8 cellular contexts compared by ENCODE assay signal in the genomic region with DNA sequence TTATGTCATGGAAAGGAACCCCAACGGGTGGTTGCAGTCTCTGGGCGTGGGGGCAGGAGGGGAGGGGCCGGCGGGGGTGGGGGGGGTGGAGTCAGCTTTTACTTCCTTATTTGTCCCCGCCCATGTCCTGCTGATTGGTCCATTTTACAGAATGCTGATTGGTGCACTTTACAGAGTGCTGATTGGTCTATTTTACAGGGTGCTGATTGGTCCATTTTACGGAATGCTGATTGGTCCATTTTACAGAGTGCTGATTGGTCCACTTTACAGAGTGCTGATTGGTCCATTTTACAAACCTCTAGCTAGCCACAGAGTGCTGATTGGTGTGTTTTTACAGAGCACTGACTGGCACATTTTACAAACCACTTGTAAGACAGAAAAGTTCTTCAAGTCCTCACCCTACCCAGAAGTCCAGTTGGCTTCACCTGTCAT. TPM values are rescaled to one million over a fixed set of nuclear protein-coding genes. Genes with fewer than 3 reads are reported as not detected.
DNase-seq lines count a peak whose midpoint lies in the region; ATAC-seq and TF ChIP-seq lines count a peak whose summit lies in the region.
"Not testable (repeated sequence)": the region's sequence is repeated elsewhere in the genome, so short reads cannot be mapped to it uniquely, and the experiment has no call there.

No MANE protein-coding gene starts in this region.

- POLR2A ChIA-PET in PC-3 (lab: Charles Lee; ENCODE audit: unreplicated experiment): not testable (repeated sequence)
- POLR2A ChIA-PET in activated CD4-positive, alpha-beta T cell treated with anti-CD3 and anti-CD28 coated beads for 36 hours (lab: Charles Lee): interaction anchor here (1.2 kb wide), 1 partner anchor 59 kb away, joined by 8 read pairs; no protein-coding TSS in a partner anchor
- POLR2A ChIA-PET in naive thymus-derived CD4-positive, alpha-beta T cell (lab: Charles Lee): interaction anchor here (0.7 to 1.0 kb wide), 2 partner anchors 55 to 83 kb away, joined by 3 to 4 read pairs; a partner anchor contains a TSS

- not testable (repeated sequence) for H3K4me2 ChIP-seq in DND-41 (ENCODE audit: insufficient read depth, low read length); PC-3 (ENCODE audit: low read length)

- not testable (repeated sequence) for TF ChIP-seq CTCF in DND-41 (IDR thresholded peaks at IDR 0.05; ENCODE audit: borderline replicate concordance, extremely low read depth, low read length, poor library complexity, severe bottlenecking); PC-3 (conservative IDR thresholded peaks at IDR 0.05; ENCODE audit: low read depth, low read length)

- H3K27me3 Mint-ChIP-seq in activated CD4-positive, alpha-beta T cell treated with anti-CD3 and anti-CD28 coated beads for 36 hours; activated T-helper 2 cell treated with anti-CD3 and anti-CD28 coated beads, Interferon-gamma antibody, Interleukin-2, Interleukin-4, amounts not matched to agents 10 μg/mL and 5 μg/mL and 100 μg/mL, durations not matched to agents 14 hours and 24 hours and 36 hours (ENCODE audit: low read depth); naive thymus-derived CD4-positive, alpha-beta T cell; stimulated activated naive CD8-positive, alpha-beta T cell treated with anti-CD3 and anti-CD28 coated beads, Interleukin-15, amount 100 ng/mL, for 72 hours: not testable (repeated sequence)

- in situ Hi-C loops in KBM-7 (cut with MboI; ENCODE audit: low pct_unique_long_range_greater_than_20kb, low sequenced_read_pairs): not testable (repeated sequence)

- H3F3A ChIP-seq in PC-3 (ENCODE audit: low read length, unreplicated experiment): not testable (repeated sequence)

- H3K27me3 ChIP-seq in DND-41 (ENCODE audit: insufficient read depth, low read length, poor library complexity); PC-3 (ENCODE audit: low read length); naive thymus-derived CD4-positive, alpha-beta T cell (ENCODE audit: control insufficient read depth in 2 of 2, insufficient read depth in 2 of 2, low read length in 2 of 2): not testable (repeated sequence)

- peaks cover 14% of the 10 kb centered on the region for H3K36me3 Mint-ChIP-seq in activated CD4-positive, alpha-beta T cell treated with anti-CD3 and anti-CD28 coated beads for 36 hours (ENCODE audit: low read depth)
- H3K36me3 Mint-ChIP-seq in activated T-helper 2 cell treated with anti-CD3 and anti-CD28 coated beads, Interferon-gamma antibody, Interleukin-2, Interleukin-4, amounts not matched to agents 10 μg/mL and 5 μg/mL and 100 μg/mL, durations not matched to agents 14 hours and 24 hours and 36 hours (ENCODE audit: low read depth): peaks cover 27% of the 10 kb centered on the region
- H3K36me3 Mint-ChIP-seq in naive thymus-derived CD4-positive, alpha-beta T cell: peaks cover 1 to 18% (median 6%) of the 10 kb centered on the region in 5 donors

- H3K79me2 ChIP-seq in DND-41 (ENCODE audit: insufficient read depth, low read length) (peaks cover 28% of the 10 kb centered on the region), PC-3 (ENCODE audit: low read length) (peaks cover 27% of the 10 kb centered on the region)

- not testable (repeated sequence) for H4K20me1 ChIP-seq in DND-41 (ENCODE audit: insufficient read depth, low read length)
- H4K20me1 ChIP-seq in PC-3 (ENCODE audit: low read length): peaks cover 16% of the 10 kb centered on the region

- not testable (repeated sequence) for BruUV-seq in PC-3 (replicated peaks; lab: Mats Ljungman, UMichigan)

- not testable (repeated sequence) for H3K4me3 Mint-ChIP-seq in activated CD4-positive, alpha-beta T cell treated with anti-CD3 and anti-CD28 coated beads for 36 hours; activated T-helper 2 cell treated with anti-CD3 and anti-CD28 coated beads, Interferon-gamma antibody, Interleukin-2, Interleukin-4, amounts not matched to agents 10 μg/mL and 5 μg/mL and 100 μg/mL, durations not matched to agents 14 hours and 24 hours and 36 hours (ENCODE audit: low read depth)
- H3K4me3 Mint-ChIP-seq in naive thymus-derived CD4-positive, alpha-beta T cell: peak overlapping the region in 4 of 10 donors; percentile 41 to 69 (median 54)
- H3K4me3 Mint-ChIP-seq in stimulated activated naive CD8-positive, alpha-beta T cell treated with anti-CD3 and anti-CD28 coated beads, Interleukin-15, amount 100 ng/mL, for 72 hours: peak overlapping the region in 1 of 2 donors; percentile 57

- H3K9me3 Mint-ChIP-seq in activated CD4-positive, alpha-beta T cell treated with anti-CD3 and anti-CD28 coated beads for 36 hours (ENCODE audit: low read depth): not testable (repeated sequence)
- H3K9me3 Mint-ChIP-seq in activated T-helper 2 cell treated with anti-CD3 and anti-CD28 coated beads, Interferon-gamma antibody, Interleukin-2, Interleukin-4, amounts not matched to agents 10 μg/mL and 5 μg/mL and 100 μg/mL, durations not matched to agents 14 hours and 24 hours and 36 hours: peaks cover 23% of the 10 kb centered on the region
- peaks cover 0 to 27% (median 11%) of the 10 kb centered on the region in 11 donors for H3K9me3 Mint-ChIP-seq in naive thymus-derived CD4-positive, alpha-beta T cell
- H3K9me3 Mint-ChIP-seq in stimulated activated naive CD8-positive, alpha-beta T cell treated with anti-CD3 and anti-CD28 coated beads, Interleukin-15, amount 100 ng/mL, for 72 hours: peaks cover 10 to 12% of the 10 kb centered on the region in 2 donors

- ATAC-seq in DND-41 (ENCODE audit: insufficient read depth, low read depth); PC-3: not testable (repeated sequence)
- ATAC-seq in activated CD4-positive, alpha-beta T cell treated with anti-CD3 and anti-CD28 coated beads for 36 hours: peak; percentile 14
- ATAC-seq in naive thymus-derived CD4-positive, alpha-beta T cell: peak; percentile 38
- peak; percentile 4 for ATAC-seq in stimulated activated naive CD8-positive, alpha-beta T cell treated with anti-CD3 and anti-CD28 coated beads, Interleukin-15, amount 100 ng/mL, for 72 hours

- H3K4me1 ChIP-seq in DND-41 (ENCODE audit: insufficient read depth, low read length): peaks cover 30% of the 10 kb centered on the region
- peaks cover 11% of the 10 kb centered on the region; the same call in 1 of the 2 replicates for H3K4me1 ChIP-seq in PC-3 (ENCODE audit: insufficient read depth, low read length)
- peaks cover 13 to 15% of the 10 kb centered on the region in 2 donors for H3K4me1 ChIP-seq in naive thymus-derived CD4-positive, alpha-beta T cell (ENCODE audit: control insufficient read depth in 2 of 2, insufficient read depth in 2 of 2, low read length in 2 of 2)

- not testable (repeated sequence) for H2AFZ ChIP-seq in DND-41 (ENCODE audit: low read depth, low read length); PC-3 (ENCODE audit: low read length)

- CTCF ChIA-PET in PC-3 (lab: Charles Lee); naive thymus-derived CD4-positive, alpha-beta T cell (lab: Charles Lee): not testable (repeated sequence)
- CTCF ChIA-PET in activated CD4-positive, alpha-beta T cell treated with anti-CD3 and anti-CD28 coated beads for 36 hours (lab: Charles Lee): interaction anchor here (1.2 kb wide), 1 partner anchor 57 kb away, joined by 4 read pairs; no protein-coding TSS in a partner anchor

- H3K4me3 ChIP-seq in DND-41 (ENCODE audit: low read depth in 1 of 2, low read length in 2 of 2); PC-3 (ENCODE audit: low read length); naive thymus-derived CD4-positive, alpha-beta T cell (ENCODE audit: low read length): not testable (repeated sequence)

- not testable (repeated sequence) for H3K9me2 ChIP-seq in PC-3 (replicated peaks; ENCODE audit: low read length)

- H3K27ac Mint-ChIP-seq in activated CD4-positive, alpha-beta T cell treated with anti-CD3 and anti-CD28 coated beads for 36 hours; stimulated activated naive CD8-positive, alpha-beta T cell treated with anti-CD3 and anti-CD28 coated beads, Interleukin-15, amount 100 ng/mL, for 72 hours: not testable (repeated sequence)
- H3K27ac Mint-ChIP-seq in activated T-helper 2 cell treated with anti-CD3 and anti-CD28 coated beads, Interferon-gamma antibody, Interleukin-2, Interleukin-4, amounts not matched to agents 10 μg/mL and 5 μg/mL and 100 μg/mL, durations not matched to agents 14 hours and 24 hours and 36 hours: peak overlapping the region; percentile 67
- H3K27ac Mint-ChIP-seq in naive thymus-derived CD4-positive, alpha-beta T cell: peak overlapping the region in 6 of 9 donors; percentile 38 to 90 (median 62)

- not testable (repeated sequence) for H3K27ac ChIP-seq in DND-41 (ENCODE audit: low read length); PC-3 (ENCODE audit: low read length); naive thymus-derived CD4-positive, alpha-beta T cell (ENCODE audit: low read depth, low read length)

- DNase-seq in DND-41 (peak; percentile 41), KBM-7 (peak; percentile 77), PC-3 (peak; percentile 49)
- peak; percentile 59 for DNase-seq in activated CD4-positive, alpha-beta T cell treated with anti-CD3 and anti-CD28 coated beads for 36 hours
- DNase-seq in activated T-helper 2 cell treated with anti-CD3 and anti-CD28 coated beads, Interferon-gamma antibody, Interleukin-2, Interleukin-4, amounts not matched to agents 10 μg/mL and 5 μg/mL and 100 μg/mL, durations not matched to agents 14 hours and 24 hours and 36 hours (ENCODE audit: low spot score): peak; percentile 22
- DNase-seq in effector CD4-positive, alpha-beta T cell: peak; percentile 11
- DNase-seq in naive thymus-derived CD4-positive, alpha-beta T cell: peak in 7 of 9 donors; percentile 10 to 64 (median 44)
- peak; percentile 32 to 41 for DNase-seq in stimulated activated naive CD8-positive, alpha-beta T cell treated with anti-CD3 and anti-CD28 coated beads, Interleukin-15, amount 100 ng/mL, for 72 hours

- H3K36me3 ChIP-seq in DND-41 (ENCODE audit: insufficient read depth, low read length); PC-3 (ENCODE audit: low read depth, low read length); naive thymus-derived CD4-positive, alpha-beta T cell (ENCODE audit: control insufficient read depth in 2 of 3, insufficient read depth in 3 of 3, low read length in 3 of 3): not testable (repeated sequence)

- H3K9ac ChIP-seq in DND-41 (ENCODE audit: low read depth, low read length); PC-3 (ENCODE audit: low read length): not testable (repeated sequence)

- intact Hi-C loops in PC-3 (cut with micrococcal nuclease): loop anchor here (5.0 kb wide), 1 partner anchor 138 kb away; a partner anchor contains a TSS
- intact Hi-C loops in activated CD4-positive, alpha-beta T cell treated with anti-CD3 and anti-CD28 coated beads for 36 hours (cut with DNase I, micrococcal nuclease): loop anchor here in 1 of 2 experiments (5.0 kb wide), 2 partner anchors 807 to 1022 kb away; a partner anchor contains a TSS
- intact Hi-C loops in activated T-helper 2 cell treated with anti-CD3 and anti-CD28 coated beads, Interferon-gamma antibody, Interleukin-2, Interleukin-4, amounts not matched to agents 10 μg/mL and 5 μg/mL and 100 μg/mL, durations not matched to agents 14 hours and 24 hours and 36 hours (cut with micrococcal nuclease): loop anchor here (5.0 to 10.0 kb wide), 4 partner anchors 38 to 262 kb away; a partner anchor contains a TSS
- intact Hi-C loops in naive thymus-derived CD4-positive, alpha-beta T cell (cut with micrococcal nuclease): loop anchor here in 1 of 2 donors (5.0 kb wide), 3 partner anchors 138 to 1022 kb away; a partner anchor contains a TSS

- peaks cover 20% of the 10 kb centered on the region for H3K4me1 Mint-ChIP-seq in activated CD4-positive, alpha-beta T cell treated with anti-CD3 and anti-CD28 coated beads for 36 hours
- peaks cover 20% of the 10 kb centered on the region for H3K4me1 Mint-ChIP-seq in activated T-helper 2 cell treated with anti-CD3 and anti-CD28 coated beads, Interferon-gamma antibody, Interleukin-2, Interleukin-4, amounts not matched to agents 10 μg/mL and 5 μg/mL and 100 μg/mL, durations not matched to agents 14 hours and 24 hours and 36 hours (ENCODE audit: low read depth)
- H3K4me1 Mint-ChIP-seq in naive thymus-derived CD4-positive, alpha-beta T cell: peaks cover 8 to 18% (median 11%) of the 10 kb centered on the region in 7 donors
- peaks cover 31% of the 10 kb centered on the region for H3K4me1 Mint-ChIP-seq in stimulated activated naive CD8-positive, alpha-beta T cell treated with anti-CD3 and anti-CD28 coated beads, Interleukin-15, amount 100 ng/mL, for 72 hours

- H3K9me3 ChIP-seq in DND-41 (ENCODE audit: insufficient read depth, low read length, severe bottlenecking); PC-3 (ENCODE audit: low read length); naive thymus-derived CD4-positive, alpha-beta T cell (ENCODE audit: control insufficient read depth in 2 of 3, low read length in 3 of 3): not testable (repeated sequence)

RNA-seq across cellular contexts. Expression of a gene that starts 2.2 kb away (rescaled TPM):
- 83.9 and 109 TPM in 2 replicates for total RNA-seq in PC-3 (2014; rRNA removed)
- total RNA-seq in activated CD4-positive, alpha-beta T cell treated with anti-CD3 and anti-CD28 coated beads for 36 hours: 10 to 100 TPM; 58.3 to 77.6 TPM
- total RNA-seq in activated T-helper 2 cell treated with anti-CD3 and anti-CD28 coated beads, Interferon-gamma antibody, Interleukin-2, Interleukin-4, amounts not matched to agents 10 μg/mL and 5 μg/mL and 100 μg/mL, durations not matched to agents 14 hours and 24 hours and 36 hours: 56.8 and 59.5 TPM in 2 replicates
- total RNA-seq in naive thymus-derived CD4-positive, alpha-beta T cell: 10 to 100 TPM; 35.0 to 57.6 (median 36.4) TPM
- 10 to 100 TPM; 39.9 to 45.1 TPM for polyA plus RNA-seq in naive thymus-derived CD4-positive, alpha-beta T cell

RNA-seq across cellular contexts. Expression of a gene that starts 38.2 kb away (rescaled TPM):
- total RNA-seq in PC-3 (2014; rRNA removed): not detected in 2 replicates
- total RNA-seq in activated CD4-positive, alpha-beta T cell treated with anti-CD3 and anti-CD28 coated beads for 36 hours: 1 to 10 TPM; 1.3 to 1.5 TPM
- total RNA-seq in activated T-helper 2 cell treated with anti-CD3 and anti-CD28 coated beads, Interferon-gamma antibody, Interleukin-2, Interleukin-4, amounts not matched to agents 10 μg/mL and 5 μg/mL and 100 μg/mL, durations not matched to agents 14 hours and 24 hours and 36 hours: 1.7 and 3.3 TPM in 2 replicates
- total RNA-seq in naive thymus-derived CD4-positive, alpha-beta T cell: 10 to 100 TPM in 1 of 5 experiments, 1 to 10 TPM in 2, under 1 TPM in 2; 0.41 to 10.1 (median 1.3) TPM
- under 1 TPM in 1 of 2 donors, not detected in 1; 0.33 TPM for polyA plus RNA-seq in naive thymus-derived CD4-positive, alpha-beta T cell

RNA-seq across cellular contexts. Expression of a gene that starts 57.8 kb away (rescaled TPM):
- total RNA-seq in PC-3 (2014; rRNA removed): 10.3 and 25.8 TPM in 2 replicates
- 10 to 100 TPM; 20.2 to 23.1 TPM for total RNA-seq in activated CD4-positive, alpha-beta T cell treated with anti-CD3 and anti-CD28 coated beads for 36 hours
- 22.1 and 24.4 TPM in 2 replicates for total RNA-seq in activated T-helper 2 cell treated with anti-CD3 and anti-CD28 coated beads, Interferon-gamma antibody, Interleukin-2, Interleukin-4, amounts not matched to agents 10 μg/mL and 5 μg/mL and 100 μg/mL, durations not matched to agents 14 hours and 24 hours and 36 hours
- 10 to 100 TPM; 12.1 to 47.2 (median 28.9) TPM for total RNA-seq in naive thymus-derived CD4-positive, alpha-beta T cell
- polyA plus RNA-seq in naive thymus-derived CD4-positive, alpha-beta T cell: 10 to 100 TPM; 46.1 to 82.3 TPM

Comparison
In these comparisons a context has a peak if more than half of its experiments do, and no peak if none do; other contexts are left out.
1. DNase-seq: peak in every context shown above with its lines; median percentile 77 in KBM-7; 59 in activated CD4-positive, alpha-beta T cell treated with anti-CD3 and anti-CD28 coated beads for 36 hours; 49 in PC-3; 44 in naive thymus-derived CD4-positive, alpha-beta T cell; 41 in DND-41; 36 in stimulated activated naive CD8-positive, alpha-beta T cell treated with anti-CD3 and anti-CD28 coated beads, Interleukin-15, amount 100 ng/mL, for 72 hours; 22 in activated T-helper 2 cell treated with anti-CD3 and anti-CD28 coated beads, Interferon-gamma antibody, Interleukin-2, Interleukin-4, amounts not matched to agents 10 μg/mL and 5 μg/mL and 100 μg/mL, durations not matched to agents 14 hours and 24 hours and 36 hours; 11 in effector CD4-positive, alpha-beta T cell.